Comparison of ENCODE assay signal across 19 cellular contexts in the genomic region with DNA sequence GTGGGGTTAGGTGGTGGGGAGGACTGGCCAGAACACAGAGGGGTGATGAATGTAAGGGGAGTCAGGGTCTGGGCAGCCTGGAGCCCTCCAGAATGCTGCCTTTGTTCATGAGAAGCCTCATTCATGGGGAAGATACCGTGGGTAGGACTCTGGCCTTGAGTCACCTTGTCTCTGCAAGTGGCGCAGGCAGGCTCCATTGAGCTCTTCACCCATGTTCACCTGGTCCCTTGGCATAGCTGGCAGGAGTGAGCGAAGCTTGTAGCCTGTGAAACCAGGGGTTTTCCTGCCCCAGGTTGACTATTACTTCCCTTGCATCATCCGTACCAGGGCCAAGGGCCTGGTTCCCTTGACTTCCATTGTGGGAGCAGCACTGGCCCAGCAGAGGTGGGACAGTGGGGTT. TPM values are rescaled to one million over a fixed set of nuclear protein-coding genes. Genes with fewer than 3 reads are reported as not detected.
DNase-seq lines count a peak whose midpoint lies in the region; ATAC-seq and TF ChIP-seq lines count a peak whose summit lies in the region.
"Had no signal": no experiment of that assay in that cellular context is flagged by ENCODE, and none has a peak within 500 bp of the region (broad histone marks: within the 10 kb centered on the region; RNA-seq: fewer than 3 reads in every experiment).

No MANE protein-coding gene starts in this region.

- H3K36me3 Mint-ChIP-seq in immature natural killer cell = no peaks in the 10 kb centered on the region
- no peaks in the 10 kb centered on the region for H3K36me3 Mint-ChIP-seq in stimulated activated memory B cell treated with anti-CD40 and anti-IgM and Interleukin-4, amounts not matched to agents 10 μg/mL and 1 μg/mL and 100 μg/mL, for 72 hours

- H3K79me2 ChIP-seq in PC-9 (ENCODE audit: low read depth) = peaks cover 94% of the 10 kb centered on the region

- no peak overlapping the region for H3K9ac ChIP-seq in neuronal stem cell (ENCODE audit: low read depth, low read length, poor library complexity)

- H2BK5ac ChIP-seq in neuronal stem cell (ENCODE audit: low read length) = no peak overlapping the region

- no peak overlapping the region for H3K4ac ChIP-seq in neuronal stem cell (ENCODE audit: low read length)

- H3K27me3 Mint-ChIP-seq in immature natural killer cell (ENCODE audit: low read depth in 3 of 3) = peaks cover 2 to 3% (median 2%) of the 10 kb centered on the region in 3 donors
- H3K27me3 Mint-ChIP-seq in stimulated activated memory B cell treated with anti-CD40 and anti-IgM and Interleukin-4, amounts not matched to agents 10 μg/mL and 1 μg/mL and 100 μg/mL, for 72 hours = peaks cover 9% of the 10 kb centered on the region
- H3K27me3 Mint-ChIP-seq: CD4-positive, alpha-beta T cell had no signal

- no peaks in the 10 kb centered on the region for H3K9me2 ChIP-seq in PC-9 (ENCODE audit: insufficient read depth)

- H2AK5ac ChIP-seq in neuronal stem cell (ENCODE audit: low read depth, low read length) = peak overlapping the region; percentile 51

- no peak overlapping the region for H2BK120ac ChIP-seq in neuronal stem cell (ENCODE audit: low read depth, low read length)

- peaks cover 63% of the 10 kb centered on the region for H3K4me1 ChIP-seq in PC-9 (replicated peaks; ENCODE audit: insufficient read depth)
- H3K4me1 ChIP-seq in neuronal stem cell (ENCODE audit: control insufficient read depth in 2 of 2, insufficient read depth in 1 of 2, low read depth in 1 of 2, low read length in 2 of 2) = peaks cover 26 to 33% of the 10 kb centered on the region in 2 donors
- peaks cover 0 to 88% (median 43%) of the 10 kb centered on the region in 4 donors for H3K4me1 ChIP-seq in tibial nerve
- H3K4me1 ChIP-seq in left lung = peaks cover 15 to 45% of the 10 kb centered on the region in 2 donors

- peaks cover 71% of the 10 kb centered on the region for H3F3A ChIP-seq in PC-9 (ENCODE audit: insufficient read depth, low read depth)

- H3K9me3 ChIP-seq in PC-9 (ENCODE audit: insufficient read depth, low read depth) = no peaks in the 10 kb centered on the region
- no peaks in the 10 kb centered on the region for H3K9me3 ChIP-seq in neuronal stem cell (replicated peaks in 1 of 2; ENCODE audit: control insufficient read depth in 2 of 2, insufficient read depth in 1 of 2, low read depth in 1 of 2, low read length in 2 of 2)
- H3K9me3 ChIP-seq in tibial nerve = no peaks in the 10 kb centered on the region
- no peaks in the 10 kb centered on the region for H3K9me3 ChIP-seq in left lung
- H3K9me3 ChIP-seq: A549, HAP-1 had no signal

- TF ChIP-seq CTCF in GM12865 (IDR thresholded peaks at IDR 0.05; ENCODE audit: insufficient read depth, low read depth, low read length, missing control alignments) = no peak
- TF ChIP-seq CTCF in PC-9 (conservative IDR thresholded peaks at IDR 0.05) = no peak
- TF ChIP-seq CTCF in tibial nerve (IDR thresholded peaks at IDR 0.05) = no peak
- no peak for TF ChIP-seq CTCF in left lung (IDR thresholded peaks at IDR 0.05)

- no peaks in the 10 kb centered on the region for H3K9me3 Mint-ChIP-seq in immature natural killer cell
- H3K9me3 Mint-ChIP-seq in stimulated activated memory B cell treated with anti-CD40 and anti-IgM and Interleukin-4, amounts not matched to agents 10 μg/mL and 1 μg/mL and 100 μg/mL, for 72 hours = no peaks in the 10 kb centered on the region
- H3K9me3 Mint-ChIP-seq: CD4-positive, alpha-beta T cell had no signal

- H3K4me2 ChIP-seq in PC-9 (no peak overlapping the region), neuronal stem cell (ENCODE audit: insufficient read depth, low read length, poor library complexity, severe bottlenecking) (no peak overlapping the region)
- H3K4me2 ChIP-seq: A549 had no signal

- H4K91ac ChIP-seq in neuronal stem cell (ENCODE audit: low read depth, low read length, poor library complexity) = no peak overlapping the region

- H3K4me1 Mint-ChIP-seq in immature natural killer cell = peaks cover 30 to 50% of the 10 kb centered on the region in 2 donors
- peaks cover 19% of the 10 kb centered on the region for H3K4me1 Mint-ChIP-seq in stimulated activated memory B cell treated with anti-CD40 and anti-IgM and Interleukin-4, amounts not matched to agents 10 μg/mL and 1 μg/mL and 100 μg/mL, for 72 hours

- peak; percentile 16 for DNase-seq in GM12865 (ENCODE audit: low read depth)
- no peak for DNase-seq in PC-9
- DNase-seq in immature natural killer cell = no peak
- no peak for DNase-seq in neuronal stem cell (ENCODE audit: low spot score)
- no peak for DNase-seq in tibial nerve (ENCODE audit: low spot score in 2 of 2)
- DNase-seq in left lung = no peak
- DNase-seq: Calu3; CD4-positive, alpha-beta T cell; GF-D8; Kasumi-1; MM.1S; NCI-H1092; NCI-H146; NCI-H2081 had no signal

- H3K4me3 Mint-ChIP-seq in immature natural killer cell = no peak overlapping the region
- H3K4me3 Mint-ChIP-seq in stimulated activated memory B cell treated with anti-CD40 and anti-IgM and Interleukin-4, amounts not matched to agents 10 μg/mL and 1 μg/mL and 100 μg/mL, for 72 hours = no peak overlapping the region
- H3K4me3 Mint-ChIP-seq: CD4-positive, alpha-beta T cell had no signal

- POLR2A ChIA-PET in PC-9 (lab: Charles Lee; ENCODE audit: unreplicated experiment) = no interaction called here

- peak overlapping the region; percentile 28 for H2BK12ac ChIP-seq in neuronal stem cell (ENCODE audit: low read length)

- no peak overlapping the region for H3K4me3 ChIP-seq in GM12865 (ENCODE audit: low read depth, low read length)
- H3K4me3 ChIP-seq in PC-9 = no peak overlapping the region
- H3K4me3 ChIP-seq in neuronal stem cell (ENCODE audit: low read length in 2 of 2) = no peak overlapping the region
- H3K4me3 ChIP-seq in tibial nerve = no peak overlapping the region
- H3K4me3 ChIP-seq in left lung = no peak overlapping the region
- H3K4me3 ChIP-seq: A549, HAP-1 had no signal

- peak overlapping the region; percentile 46 for H3K23ac ChIP-seq in neuronal stem cell (ENCODE audit: low read depth, low read length, poor library complexity)

- H3K27me3 ChIP-seq in PC-9 (ENCODE audit: insufficient read depth, low read depth) = no peaks in the 10 kb centered on the region
- no peaks in the 10 kb centered on the region for H3K27me3 ChIP-seq in neuronal stem cell (ENCODE audit: control insufficient read depth in 3 of 3, insufficient read depth in 3 of 3, low read depth in 1 of 3, low read length in 3 of 3)
- H3K27me3 ChIP-seq in tibial nerve = no peaks in the 10 kb centered on the region
- peaks cover 0 to 5% of the 10 kb centered on the region in 2 donors for H3K27me3 ChIP-seq in left lung

- peaks cover 2% of the 10 kb centered on the region for H3K79me1 ChIP-seq in neuronal stem cell (ENCODE audit: low read depth, low read length)

- ATAC-seq in stimulated activated memory B cell treated with anti-CD40 and anti-IgM and Interleukin-4, amounts not matched to agents 10 μg/mL and 1 μg/mL and 100 μg/mL, for 72 hours = no peak
- ATAC-seq in left lung (no peak), GM21825 (IDR thresholded peaks at IDR 0.05; ENCODE audit: unreplicated experiment) (no peak)
- ATAC-seq: A549, Right ventricle myocardium inferior had no signal

- BruUV-seq in PC-9 (replicated peaks; lab: Mats Ljungman, UMichigan) = no TSS peak

- H3K27ac Mint-ChIP-seq in immature natural killer cell = peak overlapping the region in 5 of 6 donors; percentile 25 to 84 (median 38)
- H3K27ac Mint-ChIP-seq in stimulated activated memory B cell treated with anti-CD40 and anti-IgM and Interleukin-4, amounts not matched to agents 10 μg/mL and 1 μg/mL and 100 μg/mL, for 72 hours = no peak overlapping the region
- H3K27ac Mint-ChIP-seq: CD4-positive, alpha-beta T cell had no signal

- CTCF ChIA-PET in PC-9 (lab: Charles Lee) = no interaction called here

- no peak overlapping the region for H3K14ac ChIP-seq in neuronal stem cell (ENCODE audit: low read length)

- no peak overlapping the region for H3K18ac ChIP-seq in neuronal stem cell (ENCODE audit: low read length)

- H4K8ac ChIP-seq in neuronal stem cell (ENCODE audit: low read depth, low read length) = no peak overlapping the region

- H3K36me3 ChIP-seq in PC-9 (ENCODE audit: low read depth) (no peaks in the 10 kb centered on the region), neuronal stem cell (replicated peaks in 1 of 2; ENCODE audit: control insufficient read depth in 2 of 2, insufficient read depth in 2 of 2, low read length in 2 of 2) (no peaks in the 10 kb centered on the region), tibial nerve (no peaks in the 10 kb centered on the region), left lung (no peaks in the 10 kb centered on the region)
- H3K36me3 ChIP-seq: HAP-1 had no signal

- peak overlapping the region; percentile 96 for H3K27ac ChIP-seq in PC-9
- H3K27ac ChIP-seq in neuronal stem cell (replicated peaks; ENCODE audit: low read length) = no peak overlapping the region
- H3K27ac ChIP-seq in tibial nerve = peak overlapping the region in 1 of 4 donors; percentile 20
- H3K27ac ChIP-seq in left lung = peak overlapping the region in 1 of 2 donors; percentile 6
- H3K27ac ChIP-seq: A549 had no signal

- intact Hi-C loops in PC-9 (cut with micrococcal nuclease; ENCODE audit: unreplicated experiment) (no loop called here), left lung (cut with DNase I) (no loop called here)

- H4K20me1 ChIP-seq in PC-9 (ENCODE audit: insufficient read depth) = peaks cover 3% of the 10 kb centered on the region

- TF ChIP-seq POLR2A in tibial nerve (IDR thresholded peaks at IDR 0.05) = no peak

- WGBS in neuronal stem cell (ENCODE audit: extremely low coverage in 2 of 2, insufficient read length in 2 of 2, insufficient replicate concordance in 1 of 2), 2 donors = no CpG with 5 or more reads among the region's 4 CpGs
- 86 to 87% methylated on average over 4 of the region's 4 CpGs for WGBS in tibial nerve, 2 donors

- no peak overlapping the region for H2BK15ac ChIP-seq in neuronal stem cell (ENCODE audit: low read length)

- no peak for TF ChIP-seq EP300 in tibial nerve (IDR thresholded peaks at IDR 0.05)

- H2AFZ ChIP-seq in PC-9 = no peak overlapping the region
- no peak overlapping the region for H2AFZ ChIP-seq in neuronal stem cell (ENCODE audit: low read length)

RNA-seq across cellular contexts. Expression of gene SOX13, which starts 25.8 kb away (rescaled TPM):
- total RNA-seq in PC-9 (2021) (89.9 and 102 TPM in 2 replicates), tibial nerve (100 to 1,000 TPM in 3 of 4 donors, 10 to 100 TPM in 1; 51.8 to 108 (median 105) TPM), left lung (10 to 100 TPM; 41.7 to 45.0 TPM)
- 1 to 10 TPM in 2 of 3 donors, under 1 TPM in 1; 0.54 to 6.6 (median 2.2) TPM for polyA plus RNA-seq in immature natural killer cell
- 16.2 TPM for polyA plus RNA-seq in neuronal stem cell (2013, experiment 1 of 2)
- 16.8 TPM for polyA plus RNA-seq in neuronal stem cell (2013, experiment 2 of 2)

RNA-seq across cellular contexts. Expression of gene ETNK2, which starts 53.2 kb away (rescaled TPM):
- total RNA-seq in PC-9 (2021) (16.3 and 18.3 TPM in 2 replicates), tibial nerve (10 to 100 TPM; 24.6 to 95.2 (median 67.8) TPM), left lung (1 to 10 TPM; 2.6 to 6.4 TPM)
- polyA plus RNA-seq in immature natural killer cell = 1 to 10 TPM; 1.4 to 4.8 (median 3.7) TPM
- polyA plus RNA-seq in neuronal stem cell (2013, experiment 1 of 2) = 8.8 TPM
- 8.4 TPM for polyA plus RNA-seq in neuronal stem cell (2013, experiment 2 of 2)
